Comparison of ENCODE assay signal across 9 cellular contexts in genomic region chr16:8958344-8958808, GRCh38. TPM values are rescaled to one million over a fixed set of nuclear protein-coding genes. Genes with fewer than 3 reads are reported as not detected.
DNase-seq lines count a peak whose midpoint lies in the region; ATAC-seq, FAIRE-seq and TF ChIP-seq lines count a peak whose summit lies in the region.
"Had no signal": no experiment of that assay in that cellular context is flagged by ENCODE, and none has a peak within 500 bp of the region (broad histone marks: within the 10 kb centered on the region; RNA-seq: fewer than 3 reads in every experiment).

No MANE protein-coding gene starts in this region.

- no peak for TF ChIP-seq CTCF in K562 (IDR thresholded peaks at IDR 0.05 in 2 of 3, conservative IDR thresholded peaks at IDR 0.05 in 1 of 3; ENCODE audit: insufficient read depth in 2 of 3, low read depth in 1 of 3, low read length in 3 of 3)
- no peak for TF ChIP-seq CTCF in mucosa of descending colon (IDR thresholded peaks at IDR 0.05)

- no peak overlapping the region for H3K4me3 ChIP-seq in K562
- no peak overlapping the region for H3K4me3 ChIP-seq in mucosa of descending colon
- H3K4me3 ChIP-seq: lung had no signal

- no peaks in the 10 kb centered on the region for H3K9me3 ChIP-seq in K562 (replicated peaks; ENCODE audit: control insufficient read depth, insufficient read depth, low read depth, low read length)
- no peaks in the 10 kb centered on the region for H3K9me3 ChIP-seq in mucosa of descending colon

- no peak overlapping the region for H3K27ac ChIP-seq in K562 (ENCODE audit: extremely low read depth, low read depth, low read length)

- in situ Hi-C loops in K562 (cut with MboI), result no loop called here

- peaks cover 74% of the 10 kb centered on the region for H4K20me1 ChIP-seq in K562 (replicated peaks; ENCODE audit: control insufficient read depth, insufficient read depth, low read length)

- H3K9ac ChIP-seq in K562 (ENCODE audit: insufficient read depth in 1 of 2, low read depth in 2 of 2, low read length in 2 of 2), result peak overlapping the region in 1 of 2 experiments; percentile 83; a peak in 2 of 4 replicates

- H2AFZ ChIP-seq in K562 (ENCODE audit: low read depth, low read length), result no peak overlapping the region

- H3K4me1 ChIP-seq in K562 (replicated peaks in 1 of 2; ENCODE audit: control insufficient read depth in 2 of 2, insufficient read depth in 2 of 2, low read length in 2 of 2), result peaks cover 36 to 62% of the 10 kb centered on the region in 2 experiments
- H3K4me1 ChIP-seq in mucosa of descending colon (ENCODE audit: low read depth), result peaks cover 68% of the 10 kb centered on the region

- ATAC-seq in K562 (peak; percentile 55), mucosa of descending colon (peak; percentile 43)

- CTCF ChIA-PET in K562 (lab: Yijun Ruan, JAX; ENCODE audit: low intra/inter-chr PET ratio), result no interaction called here

- POLR2A ChIA-PET in K562 (lab: Yijun Ruan, JAX), result interaction anchor here (0.7 to 6.7 kb wide), 5 partner anchors 9 to 66 kb away, joined by 3 to 60 read pairs (median 3); no protein-coding TSS in a partner anchor

- H3K36me3 ChIP-seq in K562 (ENCODE audit: control insufficient read depth, insufficient read depth, low read length) (peaks cover 4% of the 10 kb centered on the region; the same call in 1 of the 3 replicates), mucosa of descending colon (ENCODE audit: low read depth) (no peaks in the 10 kb centered on the region)

- WGBS in K562 (ENCODE audit: insufficient coverage, low coverage, missing lambda C conversion rate), result 28% methylated on average over 9 of the region's 9 CpGs

- peaks cover 3% of the 10 kb centered on the region for H3K9me1 ChIP-seq in K562 (ENCODE audit: control insufficient read depth, insufficient read depth, low read length)

- peaks cover 92% of the 10 kb centered on the region for H3K79me2 ChIP-seq in K562 (ENCODE audit: control insufficient read depth, insufficient read depth, low read length)

- TF ChIP-seq RAD21 in K562 (CRISPR knock-in tag; conservative IDR thresholded peaks at IDR 0.05 in 1 of 2, IDR thresholded peaks at IDR 0.05 in 1 of 2), result no peak

- DNase-seq in ELF-1 (ENCODE audit: low read depth, low spot score) (peak; percentile 45), NCI-H226 (peak; percentile 53), K562 (ENCODE audit: extremely low read depth in 1 of 4, low spot score in 3 of 4) (peak in 2 of 4 experiments; percentile 40 to 47), mucosa of descending colon (peak in 2 of 3 donors; percentile 58 to 66), NK-92 (lab: John Stamatoyannopoulos, UW; ENCODE audit: unreplicated experiment) (no peak), activated gamma-delta T cell treated with Interleukin-2 at 50 U/mL for 16 hours (no peak), GDM1 (lab: John Stamatoyannopoulos, UW) (no peak)
- no peak for DNase-seq in stimulated activated CD4-positive, alpha-beta T cell treated with anti-CD3 and anti-CD28 coated beads, Interleukin-12 subunit alpha, Interleukin-12 subunit beta, amount 100 ng/mL, for 4 hours

- no TSS peak for BruUV-seq in K562 (replicated peaks; lab: Mats Ljungman, UMichigan)

- no peak for TF ChIP-seq EP300 in K562 (IDR thresholded peaks at IDR 0.05; ENCODE audit: low read length)

- FAIRE-seq in K562 (lab: Jason Lieb, UNC), result no peak

- peak overlapping the region; percentile 45; the same call in 1 of the 2 replicates for H3K4me2 ChIP-seq in K562 (ENCODE audit: insufficient read depth, low read length)

- TF ChIP-seq POLR2A in K562 (conservative IDR thresholded peaks at IDR 0.05), result no peak

- intact Hi-C loops in K562 (cut with micrococcal nuclease) (no loop called here), mucosa of descending colon (cut with DNase I, micrococcal nuclease) (no loop called here)

- no peaks in the 10 kb centered on the region for H3K27me3 ChIP-seq in K562 (ENCODE audit: control insufficient read depth in 2 of 2, insufficient read depth in 2 of 2, low read length in 2 of 2)

TF ChIP-seq in K562, 482 proteins besides CTCF, POLR2A, EP300 and RAD21:
- TF ChIP-seq BMI1 (IDR thresholded peaks at IDR 0.05; ENCODE audit: low read length) (no peak), CEBPB (tag; IDR thresholded peaks at IDR 0.05) (no peak), GABPA (tag; conservative IDR thresholded peaks at IDR 0.05; ENCODE audit: low read depth) (0 out of 2 replicates have a peak, but pooled peaks have one; percentile 16), POLR2B (IDR thresholded peaks at IDR 0.05; ENCODE audit: low read depth, partially characterized antibody) (no peak), CHAMP1 (IDR thresholded peaks at IDR 0.05) (no peak), SMAD4 (CRISPR knock-in tag; conservative IDR thresholded peaks at IDR 0.05) (peak; percentile 48; the same call in 1 of the 2 replicates), RFX1 (IDR thresholded peaks at IDR 0.05) (no peak), KLF16 (IDR thresholded peaks at IDR 0.05) (no peak), EP400 (IDR thresholded peaks at IDR 0.05) (no peak), ETV1 (tag; conservative IDR thresholded peaks at IDR 0.05; ENCODE audit: low read depth) (peak; percentile 17; the same call in 1 of the 2 replicates), ZNF280A (IDR thresholded peaks at IDR 0.05; ENCODE audit: low read depth, partially characterized antibody) (no peak), SPI1 (IDR thresholded peaks at IDR 0.05; ENCODE audit: borderline replicate concordance, low read depth, low read length) (peak; percentile 55), RBFOX2 (IDR thresholded peaks at IDR 0.05; ENCODE audit: low read depth, low read length) (0 out of 2 replicates have a peak, but pooled peaks have one; percentile 26)

RNA-seq across cellular contexts. Expression of gene USP7, which starts 5.3 kb away (rescaled TPM):
- 244 and 295 TPM in 2 replicates for total RNA-seq in K562 (2011; cell fraction: chromatin; rRNA removed; ENCODE audit: low replicate concordance)
- 93.6 and 101 TPM in 2 replicates for total RNA-seq in K562 (2011; cell fraction: nucleolus; rRNA removed)
- 137 and 186 TPM in 2 replicates for total RNA-seq in K562 (2011; cell fraction: nucleoplasm; rRNA removed)
- total RNA-seq in K562 (2014; rRNA removed) (57.9 and 62.9 TPM in 2 replicates), K562 (2014; rRNA removed; fragmentation: Illumina TruSeq; extraction: Trizol) (57.2 and 70.7 TPM in 2 replicates), K562 (2015; rRNA removed; fragmentation: Illumina TruSeq; extraction: Trizol) (57.2 and 59.0 TPM in 2 replicates), K562 (2021) (122 and 145 TPM in 2 replicates), mucosa of descending colon (100 to 1,000 TPM; 125 to 144 (median 130) TPM)
- polyA plus RNA-seq in K562 (2011; rRNA removed) (41.3 and 61.6 TPM in 2 replicates), K562 (2014; fragmentation: Illumina TruSeq; extraction: Trizol) (99.4 and 105 TPM in 2 replicates), K562 (2014; fragmentation: Nextera tagmentation; extraction: Ambion mirVana) (10 to 100 TPM; 17.1 to 27.2 TPM), K562 (2014; rRNA removed) (59.8 and 67.5 TPM in 2 replicates)
- 7.9 and 16.6 TPM in 2 replicates for polyA plus RNA-seq in K562 (2011; cell fraction: cytosol; rRNA removed)
- 99.3 and 104 TPM in 2 replicates for polyA plus RNA-seq in K562 (2011; cell fraction: nucleus; rRNA removed)
- polyA plus RNA-seq in K562 (2012), result 52.2 and 73.8 TPM in 2 replicates
- polyA minus RNA-seq in K562 (2011; rRNA and poly(A)+ RNA removed), result 81.7 and 93.4 TPM in 2 replicates
- polyA minus RNA-seq in K562 (2011; cell fraction: cytosol; rRNA and poly(A)+ RNA removed), result 52.1 and 68.3 TPM in 2 replicates
- 61.3 and 130 TPM in 2 replicates for polyA minus RNA-seq in K562 (2011; cell fraction: nucleus; rRNA and poly(A)+ RNA removed)

Comparison
In these comparisons a context has a peak if more than half of its experiments do, and no peak if none do; other contexts are left out.
1. DNase-seq: peak in ELF-1 (single experiment), NCI-H226 (single experiment) and mucosa of descending colon (2 of 3); none in NK-92 (single experiment), activated gamma-delta T cell treated with Interleukin-2 at 50 U/mL for 16 hours (single experiment), GDM1 (single experiment) and stimulated activated CD4-positive, alpha-beta T cell treated with anti-CD3 and anti-CD28 coated beads, Interleukin-12 subunit alpha, Interleukin-12 subunit beta, amount 100 ng/mL, for 4 hours (single experiment).